14 cellular contexts compared by ENCODE assay signal in the genomic region with DNA sequence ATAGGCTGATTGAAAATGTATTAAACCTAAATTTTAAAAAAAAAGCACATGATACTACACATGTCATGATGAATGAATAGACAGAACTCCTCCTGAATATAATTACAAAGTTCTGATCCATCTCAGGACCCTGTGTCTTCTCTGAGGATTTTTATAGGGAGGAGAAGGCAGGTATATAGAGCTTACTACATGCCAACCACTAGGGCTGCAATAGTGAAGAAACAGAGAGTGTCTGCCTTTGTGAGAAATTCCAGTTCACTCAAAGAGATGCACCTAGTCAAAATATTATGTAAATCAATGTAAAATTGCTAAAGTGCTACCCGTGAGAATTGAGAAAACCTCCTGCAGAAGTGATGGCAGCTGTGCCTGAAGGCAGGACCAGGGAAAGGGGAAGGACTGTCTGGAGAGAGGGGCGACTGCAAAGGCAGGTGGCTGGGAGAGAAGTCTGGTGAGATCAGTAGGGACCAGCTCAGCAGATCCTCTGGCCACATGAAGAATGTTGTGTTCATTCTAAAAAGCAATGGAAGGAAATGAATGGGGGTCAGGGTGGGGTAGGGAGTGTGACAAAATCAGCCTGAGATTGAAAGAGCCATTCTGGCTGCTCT. TPM values are rescaled to one million over a fixed set of nuclear protein-coding genes. Genes with fewer than 3 reads are reported as not detected.
A peak's percentile ranks its signal among the peaks of the same experiment; 100 is the strongest.
DNase-seq lines count a peak whose midpoint lies in the region; ATAC-seq, FAIRE-seq and TF ChIP-seq lines count a peak whose summit lies in the region.
"Had no signal": no experiment of that assay in that cellular context is flagged by ENCODE, and none has a peak within 500 bp of the region (broad histone marks: within the 10 kb centered on the region; RNA-seq: fewer than 3 reads in every experiment).

No MANE protein-coding gene starts in this region.

- ATAC-seq in GM18861 (IDR thresholded peaks at IDR 0.05; ENCODE audit: unreplicated experiment) (no peak), GM18517 (IDR thresholded peaks at IDR 0.05; ENCODE audit: unreplicated experiment) (no peak)

- H3K4me3 ChIP-seq in bronchial epithelial cell (ENCODE audit: low read depth, low read length) = no peak overlapping the region
- H3K4me3 ChIP-seq: heart left ventricle had no signal

- H3K27me3 ChIP-seq in bronchial epithelial cell (ENCODE audit: control insufficient read depth, insufficient read depth, low read length) = no peaks in the 10 kb centered on the region
- H3K27me3 ChIP-seq: heart left ventricle had no signal

- TF ChIP-seq CTCF in bronchial epithelial cell (IDR thresholded peaks at IDR 0.05; ENCODE audit: insufficient read depth, low read length, severe bottlenecking) (peak; percentile 13), mesothelial cell of epicardium (IDR thresholded peaks at IDR 0.05; ENCODE audit: unreplicated experiment) (no peak), type B pancreatic cell (conservative IDR thresholded peaks at IDR 0.05) (peak; percentile 34)

- DNase-seq in DMS 273 (lab: John Stamatoyannopoulos, UW; ENCODE audit: unreplicated experiment) (peak; percentile 23), DMS 273 treated with DMSO at 0.1 percent for 48 hours (lab: John Stamatoyannopoulos, UW) (no peak), bronchial epithelial cell (ENCODE audit: low read depth) (no peak), mesothelial cell of epicardium (ENCODE audit: low spot score in 2 of 2, unreplicated experiment in 2 of 2) (no peak), type B pancreatic cell (ENCODE audit: extremely low spot score, unreplicated experiment) (no peak)
- DNase-seq in activated CD4-positive, alpha-beta T cell treated with anti-CD3 and anti-CD28 coated beads, Interleukin-2, amount 50 U/mL, for 48 hours = no peak
- DNase-seq: GDM1, HCEC 1CT, heart left ventricle, midbrain, NCI-H82 had no signal

- H3K36me3 ChIP-seq in bronchial epithelial cell (ENCODE audit: control insufficient read depth, insufficient read depth, low read length) = peaks cover 13% of the 10 kb centered on the region

- H3K4me3 Mint-ChIP-seq in mesothelial cell of epicardium = peak overlapping the region; percentile 25
- peak overlapping the region; percentile 75 for H3K4me3 Mint-ChIP-seq in type B pancreatic cell
- H3K4me3 Mint-ChIP-seq: T-helper 1 cell treated with Interleukin-12 subunit alpha and Interleukin-12 subunit beta and Interleukin-4 antibody, amounts not matched to agents 30 μg/mL and 1 μg/mL, for 36 hours had no signal

- H3K36me3 Mint-ChIP-seq in mesothelial cell of epicardium = peaks cover 37% of the 10 kb centered on the region
- peaks cover 22% of the 10 kb centered on the region for H3K36me3 Mint-ChIP-seq in type B pancreatic cell

- H3K9me3 Mint-ChIP-seq in mesothelial cell of epicardium (no peaks in the 10 kb centered on the region), type B pancreatic cell (no peaks in the 10 kb centered on the region)
- H3K9me3 Mint-ChIP-seq: T-helper 1 cell treated with Interleukin-12 subunit alpha and Interleukin-12 subunit beta and Interleukin-4 antibody, amounts not matched to agents 30 μg/mL and 1 μg/mL, for 36 hours had no signal

- no peaks in the 10 kb centered on the region for H3K27me3 Mint-ChIP-seq in mesothelial cell of epicardium (ENCODE audit: low read depth)
- no peaks in the 10 kb centered on the region for H3K27me3 Mint-ChIP-seq in type B pancreatic cell

- no peak for FAIRE-seq in bronchial epithelial cell (lab: Jason Lieb, UNC)

- H3K4me1 Mint-ChIP-seq in mesothelial cell of epicardium (peaks cover 15% of the 10 kb centered on the region), type B pancreatic cell (ENCODE audit: unreplicated experiment) (peaks cover 15% of the 10 kb centered on the region)

- H3K27ac Mint-ChIP-seq in mesothelial cell of epicardium (peak overlapping the region; percentile 99), type B pancreatic cell (peak overlapping the region; percentile 98)
- H3K27ac Mint-ChIP-seq: T-helper 1 cell treated with Interleukin-12 subunit alpha and Interleukin-12 subunit beta and Interleukin-4 antibody, amounts not matched to agents 30 μg/mL and 1 μg/mL, for 36 hours had no signal

RNA-seq across cellular contexts. Expression of gene ABHD4, which starts 15.1 kb away (rescaled TPM):
- total RNA-seq in bronchial epithelial cell (5.3 and 8.2 TPM in 2 replicates), mesothelial cell of epicardium (28.2 to 29.3 TPM (median 28.4 TPM) in 3 replicates), type B pancreatic cell (ENCODE audit: low replicate concordance) (34.1 and 71.0 TPM in 2 replicates)

RNA-seq across cellular contexts. Expression of gene DAD1, which starts 24.2 kb away (rescaled TPM):
- total RNA-seq in bronchial epithelial cell (193 and 236 TPM in 2 replicates), mesothelial cell of epicardium (140 to 141 TPM (median 141 TPM) in 3 replicates), type B pancreatic cell (ENCODE audit: low replicate concordance) (191 and 228 TPM in 2 replicates)

RNA-seq across cellular contexts. Expression of gene OR6J1, which starts 31.0 kb away (rescaled TPM):
- total RNA-seq in bronchial epithelial cell (not detected in 2 replicates), mesothelial cell of epicardium (not detected in 3 replicates), type B pancreatic cell (ENCODE audit: low replicate concordance) (not detected in 2 replicates)
